Comparison of ENCODE assay signal across 8 cellular contexts in the genomic region with DNA sequence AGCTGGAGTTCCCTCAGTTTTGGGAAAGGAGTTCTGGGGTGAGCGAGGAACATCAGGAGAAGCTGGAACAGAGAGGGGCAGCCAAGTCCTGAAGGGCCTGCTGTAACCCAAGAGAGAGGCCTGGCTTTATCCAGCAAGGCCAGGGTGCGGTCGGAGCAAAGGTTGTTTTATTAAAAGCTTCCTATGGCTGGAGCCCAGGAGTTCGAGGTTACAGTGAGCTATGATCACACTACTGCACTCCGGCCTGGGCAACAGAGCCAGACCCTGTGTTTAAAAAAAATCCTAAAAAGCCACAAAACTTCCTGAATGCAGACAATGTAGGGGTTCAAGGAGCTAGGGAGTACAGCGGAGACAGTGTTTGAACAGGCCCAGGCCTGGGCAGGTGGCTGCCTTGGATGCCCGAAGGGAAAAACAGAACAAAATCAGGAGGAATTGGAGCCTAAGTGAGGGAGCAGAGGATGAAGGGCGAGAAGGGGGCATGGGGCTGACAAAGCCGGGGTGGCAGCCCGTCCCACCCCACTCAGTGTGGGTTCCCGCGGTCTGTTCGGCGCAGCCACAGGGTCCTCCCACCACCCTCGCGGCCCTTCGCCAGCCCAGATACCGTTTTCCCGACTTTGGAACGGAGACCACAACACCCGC.
DNase-seq lines count a peak whose midpoint lies in the region; ATAC-seq lines count a peak whose summit lies in the region.

No MANE protein-coding gene starts in this region.

- H3K4me1 ChIP-seq in iPS-20b (ENCODE audit: insufficient read depth, low read length): peaks cover 16% of the 10 kb centered on the region; the same call in 1 of the 2 replicates

- H3K9me3 Mint-ChIP-seq in activated naive CD8-positive, alpha-beta T cell treated with anti-CD3 and anti-CD28 coated beads, Interleukin-2, amount 50 U/mL, for 24 hours: no peaks in the 10 kb centered on the region
- H3K9me3 Mint-ChIP-seq in stimulated activated naive B cell treated with anti-CD40 and anti-IgM and Interleukin-4, amounts not matched to agents 10 μg/mL and 1 μg/mL and 100 μg/mL, for 72 hours: no peaks in the 10 kb centered on the region

- peaks cover 48% of the 10 kb centered on the region for H3K4me1 Mint-ChIP-seq in activated naive CD8-positive, alpha-beta T cell treated with anti-CD3 and anti-CD28 coated beads, Interleukin-2, amount 50 U/mL, for 24 hours
- peaks cover 23 to 33% of the 10 kb centered on the region in 2 donors for H3K4me1 Mint-ChIP-seq in stimulated activated naive B cell treated with anti-CD40 and anti-IgM and Interleukin-4, amounts not matched to agents 10 μg/mL and 1 μg/mL and 100 μg/mL, for 72 hours

- H3K36me3 ChIP-seq in iPS-20b (ENCODE audit: insufficient read depth, low read depth, low read length): no peaks in the 10 kb centered on the region

- peak; percentile 4 for ATAC-seq in activated naive CD8-positive, alpha-beta T cell treated with anti-CD3 and anti-CD28 coated beads, Interleukin-2, amount 50 U/mL, for 24 hours
- ATAC-seq in stimulated activated naive B cell treated with anti-CD40 and anti-IgM and Interleukin-4, amounts not matched to agents 10 μg/mL and 1 μg/mL and 100 μg/mL, for 72 hours (replicated peaks): peak; percentile 35 to 36

- no peaks in the 10 kb centered on the region for H3K27me3 Mint-ChIP-seq in activated naive CD8-positive, alpha-beta T cell treated with anti-CD3 and anti-CD28 coated beads, Interleukin-2, amount 50 U/mL, for 24 hours
- H3K27me3 Mint-ChIP-seq in stimulated activated naive B cell treated with anti-CD40 and anti-IgM and Interleukin-4, amounts not matched to agents 10 μg/mL and 1 μg/mL and 100 μg/mL, for 72 hours: no peaks in the 10 kb centered on the region

- peak overlapping the region; percentile 43 for H3K27ac ChIP-seq in iPS-20b (ENCODE audit: low read length)

- H3K9me3 ChIP-seq in iPS-20b (ENCODE audit: insufficient read depth, low read depth, low read length): no peaks in the 10 kb centered on the region

- no peaks in the 10 kb centered on the region for H3K27me3 ChIP-seq in iPS-20b (ENCODE audit: insufficient read depth, low read length)

- H3K36me3 Mint-ChIP-seq in activated naive CD8-positive, alpha-beta T cell treated with anti-CD3 and anti-CD28 coated beads, Interleukin-2, amount 50 U/mL, for 24 hours (ENCODE audit: low read depth): peaks cover 7% of the 10 kb centered on the region
- peaks cover 6 to 9% of the 10 kb centered on the region in 2 donors for H3K36me3 Mint-ChIP-seq in stimulated activated naive B cell treated with anti-CD40 and anti-IgM and Interleukin-4, amounts not matched to agents 10 μg/mL and 1 μg/mL and 100 μg/mL, for 72 hours

- peak overlapping the region; percentile 88 for H3K9ac ChIP-seq in iPS-20b (ENCODE audit: low read depth, low read length)

- H3K4me3 ChIP-seq in iPS-20b (ENCODE audit: low read length): peak overlapping the region; percentile 67

- H3K27ac Mint-ChIP-seq in activated naive CD8-positive, alpha-beta T cell treated with anti-CD3 and anti-CD28 coated beads, Interleukin-2, amount 50 U/mL, for 24 hours: peak overlapping the region; percentile 99
- peak overlapping the region; percentile 100 for H3K27ac Mint-ChIP-seq in stimulated activated naive B cell treated with anti-CD40 and anti-IgM and Interleukin-4, amounts not matched to agents 10 μg/mL and 1 μg/mL and 100 μg/mL, for 72 hours

- H3K4me3 Mint-ChIP-seq in activated naive CD8-positive, alpha-beta T cell treated with anti-CD3 and anti-CD28 coated beads, Interleukin-2, amount 50 U/mL, for 24 hours: peak overlapping the region; percentile 98
- H3K4me3 Mint-ChIP-seq in stimulated activated naive B cell treated with anti-CD40 and anti-IgM and Interleukin-4, amounts not matched to agents 10 μg/mL and 1 μg/mL and 100 μg/mL, for 72 hours: peak overlapping the region; percentile 86 to 100

- peak; percentile 70 for DNase-seq in stimulated activated CD4-positive, alpha-beta T cell treated with anti-CD3 and anti-CD28 coated beads, Interleukin-15, amount 100 ng/mL, for 24 hours
- DNase-seq in stimulated activated CD4-positive, alpha-beta T cell treated with anti-CD3 and anti-CD28 coated beads, Interleukin-4, amount 100 ng/mL, for 4 hours: no peak
- DNase-seq in HK-2 (ENCODE audit: unreplicated experiment) (peak; percentile 28), NCI-H146 treated with DMSO at 0.1 percent for 48 hours (lab: John Stamatoyannopoulos, UW; ENCODE audit: unreplicated experiment) (no peak), ecto neural progenitor cell (ENCODE audit: low spot score) (no peak)
- no peak for DNase-seq in activated naive CD8-positive, alpha-beta T cell treated with anti-CD3 and anti-CD28 coated beads, Interleukin-2, amount 50 U/mL, for 24 hours
- DNase-seq in stimulated activated naive B cell treated with anti-CD40 and anti-IgM and Interleukin-4, amounts not matched to agents 10 μg/mL and 1 μg/mL and 100 μg/mL, for 72 hours: no peak

Comparison
In these comparisons a context has a peak if more than half of its experiments do, and no peak if none do; other contexts are left out.
1. DNase-seq: peak in stimulated activated CD4-positive, alpha-beta T cell treated with anti-CD3 and anti-CD28 coated beads, Interleukin-15, amount 100 ng/mL, for 24 hours (single experiment) and HK-2 (single experiment); none in stimulated activated CD4-positive, alpha-beta T cell treated with anti-CD3 and anti-CD28 coated beads, Interleukin-4, amount 100 ng/mL, for 4 hours (0 of 2), activated naive CD8-positive, alpha-beta T cell treated with anti-CD3 and anti-CD28 coated beads, Interleukin-2, amount 50 U/mL, for 24 hours (single experiment), stimulated activated naive B cell treated with anti-CD40 and anti-IgM and Interleukin-4, amounts not matched to agents 10 μg/mL and 1 μg/mL and 100 μg/mL, for 72 hours (single experiment), NCI-H146 treated with DMSO at 0.1 percent for 48 hours (single experiment) and ecto neural progenitor cell (single experiment).